1 cellular context compared by ENCODE assay signal in the genomic region with DNA sequence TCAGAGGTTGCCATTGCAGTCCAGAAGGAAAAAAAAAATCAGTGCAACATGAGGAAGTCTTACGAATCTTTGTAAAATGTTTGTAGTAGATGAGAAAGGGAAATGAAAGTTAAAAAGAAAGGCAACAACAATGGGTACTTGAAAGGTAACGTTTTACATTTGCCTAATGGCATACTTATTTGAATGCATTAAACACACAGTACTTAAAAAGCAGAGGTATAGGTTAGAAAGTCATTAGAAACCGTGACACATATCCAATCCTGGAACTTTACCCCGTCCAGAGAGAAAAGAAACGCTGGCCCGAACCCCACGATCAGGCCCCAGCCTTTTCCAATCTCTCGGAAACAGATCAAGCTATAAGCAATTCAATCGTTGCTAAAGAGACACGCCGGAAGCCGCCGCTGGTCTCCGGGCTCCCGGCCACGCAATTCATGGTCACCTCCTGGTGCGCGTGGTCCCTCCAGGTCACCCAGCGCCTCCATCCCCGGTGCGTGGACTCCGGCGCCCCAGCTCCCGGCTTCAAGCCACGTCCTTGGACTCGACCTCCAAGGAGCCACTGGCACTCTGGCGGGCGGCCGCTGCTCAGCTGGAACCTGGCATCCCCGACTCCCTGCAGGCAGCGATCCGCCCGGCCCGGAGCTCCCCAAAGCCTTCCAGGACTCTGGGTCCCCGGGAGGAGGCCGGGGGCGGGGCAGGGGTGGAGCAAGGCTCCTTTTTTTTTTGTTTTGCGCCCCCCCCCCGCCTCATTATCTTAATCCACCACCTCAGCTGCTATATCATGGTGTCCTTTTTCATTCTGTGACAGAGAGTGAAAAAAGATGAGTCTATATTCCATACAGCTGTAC.
TF ChIP-seq lines count a peak whose summit lies in the region.

SLC18B1 (minus strand) TSS at position 663 of the 845 bp plus-strand sequence; CDS start at position 482, 181 bp downstream.

TF ChIP-seq in HepG2, 621 proteins besides CTCF, POLR2A, EP300 and RAD21 (continued from another document and continues in another):
- TF ChIP-seq SP1 (IDR thresholded peaks at IDR 0.05), result no peak
- no peak for TF ChIP-seq SP1 (CRISPR knock-in tag; IDR thresholded peaks at IDR 0.05)
- TF ChIP-seq HMG20A (CRISPR knock-in tag; IDR thresholded peaks at IDR 0.05; ENCODE audit: borderline replicate concordance), result 0 out of 2 replicates have a peak, but pooled peaks have one; percentile 11
- no peak for TF ChIP-seq KDM1A (CRISPR knock-in tag; IDR thresholded peaks at IDR 0.05)
- no peak for TF ChIP-seq ZNF878 (CRISPR knock-in tag; IDR thresholded peaks at IDR 0.05)
- TF ChIP-seq, protein P1, sequence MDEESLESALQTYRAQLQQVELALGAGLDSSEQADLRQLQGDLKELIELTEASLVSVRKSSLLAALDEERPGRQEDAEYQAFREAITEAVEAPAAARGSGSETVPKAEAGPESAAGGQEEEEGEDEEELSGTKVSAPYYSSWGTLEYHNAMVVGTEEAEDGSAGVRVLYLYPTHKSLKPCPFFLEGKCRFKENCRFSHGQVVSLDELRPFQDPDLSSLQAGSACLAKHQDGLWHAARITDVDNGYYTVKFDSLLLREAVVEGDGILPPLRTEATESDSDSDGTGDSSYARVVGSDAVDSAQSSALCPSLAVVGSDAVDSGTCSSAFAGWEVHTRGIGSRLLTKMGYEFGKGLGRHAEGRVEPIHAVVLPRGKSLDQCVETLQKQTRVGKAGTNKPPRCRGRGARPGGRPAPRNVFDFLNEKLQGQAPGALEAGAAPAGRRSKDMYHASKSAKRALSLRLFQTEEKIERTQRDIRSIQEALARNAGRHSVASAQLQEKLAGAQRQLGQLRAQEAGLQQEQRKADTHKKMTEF (CRISPR knock-in tag; IDR thresholded peaks at IDR 0.05), result peak; percentile 72; the same call in 1 of the 2 replicates
- TF ChIP-seq BORCS8-MEF2B (CRISPR knock-in tag; IDR thresholded peaks at IDR 0.05), result peak; percentile 54; the same call in 1 of the 2 replicates
- no peak for TF ChIP-seq ZBTB3 (CRISPR knock-in tag; IDR thresholded peaks at IDR 0.05; ENCODE audit: borderline replicate concordance, low read depth)
- TF ChIP-seq XRCC5 (optimal IDR thresholded peaks at IDR 0.05; ENCODE audit: low read length), result no peak
- TF ChIP-seq THAP7 (CRISPR knock-in tag; IDR thresholded peaks at IDR 0.05), result no peak
- no peak for TF ChIP-seq KLF13 (CRISPR knock-in tag; IDR thresholded peaks at IDR 0.05)
- no peak for TF ChIP-seq ZNF75D (CRISPR knock-in tag; IDR thresholded peaks at IDR 0.05; ENCODE audit: borderline replicate concordance)
- no peak for TF ChIP-seq PPARG (CRISPR knock-in tag; conservative IDR thresholded peaks at IDR 0.05)
- TF ChIP-seq ZNF556 (CRISPR knock-in tag; IDR thresholded peaks at IDR 0.05; ENCODE audit: borderline replicate concordance), result no peak
- no peak; the same call in 1 of the 2 replicates for TF ChIP-seq ZNF580 (CRISPR knock-in tag; IDR thresholded peaks at IDR 0.05; ENCODE audit: borderline replicate concordance, low read depth)
- peak; percentile 67 for TF ChIP-seq ASH2L (IDR thresholded peaks at IDR 0.05; ENCODE audit: insufficient read length, low read depth, low read length)
- peak; percentile 77; the same call in 1 of the 2 replicates for TF ChIP-seq SMAD9 (CRISPR knock-in tag; IDR thresholded peaks at IDR 0.05)
- TF ChIP-seq ARID2 (CRISPR knock-in tag; IDR thresholded peaks at IDR 0.05; ENCODE audit: borderline replicate concordance), result peak; percentile 89; the same call in 1 of the 2 replicates
- no peak for TF ChIP-seq TOE1 (CRISPR knock-in tag; IDR thresholded peaks at IDR 0.05)
- TF ChIP-seq ZFP41 (CRISPR knock-in tag; IDR thresholded peaks at IDR 0.05; ENCODE audit: borderline replicate concordance), result no peak
- TF ChIP-seq, protein P2, sequence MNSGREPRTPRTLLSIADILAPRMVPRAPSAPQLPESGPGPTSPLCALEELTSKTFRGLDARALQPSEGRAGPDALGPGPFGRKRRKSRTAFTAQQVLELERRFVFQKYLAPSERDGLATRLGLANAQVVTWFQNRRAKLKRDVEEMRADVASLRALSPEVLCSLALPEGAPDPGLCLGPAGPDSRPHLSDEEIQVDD (CRISPR knock-in tag; IDR thresholded peaks at IDR 0.05; ENCODE audit: borderline replicate concordance), result no peak
- no peak for TF ChIP-seq POLR2AphosphoS2 (IDR thresholded peaks at IDR 0.05; ENCODE audit: low read depth, low read length)
- TF ChIP-seq ZNF251 (CRISPR knock-in tag; IDR thresholded peaks at IDR 0.05), result no peak
- TF ChIP-seq ZFP62 (CRISPR knock-in tag; IDR thresholded peaks at IDR 0.05), result no peak
- no peak for TF ChIP-seq CAMTA2 (CRISPR knock-in tag; IDR thresholded peaks at IDR 0.05; ENCODE audit: borderline replicate concordance)
- TF ChIP-seq TBX3 (IDR thresholded peaks at IDR 0.05; ENCODE audit: borderline replicate concordance), result no peak
- TF ChIP-seq THYN1 (CRISPR knock-in tag; IDR thresholded peaks at IDR 0.05; ENCODE audit: borderline replicate concordance, low read depth), result no peak
- 0 out of 2 replicates have a peak, but pooled peaks have one; percentile 43 for TF ChIP-seq ZNF772 (CRISPR knock-in tag; IDR thresholded peaks at IDR 0.05)
- no peak for TF ChIP-seq ZNF281 (CRISPR knock-in tag; IDR thresholded peaks at IDR 0.05; ENCODE audit: borderline replicate concordance)
- TF ChIP-seq MBD4 (IDR thresholded peaks at IDR 0.05; ENCODE audit: borderline replicate concordance, low read length), result no peak
- TF ChIP-seq, protein P3, sequence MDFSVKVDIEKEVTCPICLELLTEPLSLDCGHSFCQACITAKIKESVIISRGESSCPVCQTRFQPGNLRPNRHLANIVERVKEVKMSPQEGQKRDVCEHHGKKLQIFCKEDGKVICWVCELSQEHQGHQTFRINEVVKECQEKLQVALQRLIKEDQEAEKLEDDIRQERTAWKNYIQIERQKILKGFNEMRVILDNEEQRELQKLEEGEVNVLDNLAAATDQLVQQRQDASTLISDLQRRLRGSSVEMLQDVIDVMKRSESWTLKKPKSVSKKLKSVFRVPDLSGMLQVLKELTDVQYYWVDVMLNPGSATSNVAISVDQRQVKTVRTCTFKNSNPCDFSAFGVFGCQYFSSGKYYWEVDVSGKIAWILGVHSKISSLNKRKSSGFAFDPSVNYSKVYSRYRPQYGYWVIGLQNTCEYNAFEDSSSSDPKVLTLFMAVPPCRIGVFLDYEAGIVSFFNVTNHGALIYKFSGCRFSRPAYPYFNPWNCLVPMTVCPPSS (IDR thresholded peaks at IDR 0.05), result no peak
- peak; percentile 54; the same call in 1 of the 2 replicates for TF ChIP-seq SIN3A (IDR thresholded peaks at IDR 0.05; ENCODE audit: borderline replicate concordance, low read depth, low read length)
- no peak for TF ChIP-seq TCF7 (IDR thresholded peaks at IDR 0.05; ENCODE audit: low read depth)
- TF ChIP-seq ZNF124 (CRISPR knock-in tag; IDR thresholded peaks at IDR 0.05), result peak; percentile 61; the same call in 1 of the 2 replicates
- TF ChIP-seq, protein P4, sequence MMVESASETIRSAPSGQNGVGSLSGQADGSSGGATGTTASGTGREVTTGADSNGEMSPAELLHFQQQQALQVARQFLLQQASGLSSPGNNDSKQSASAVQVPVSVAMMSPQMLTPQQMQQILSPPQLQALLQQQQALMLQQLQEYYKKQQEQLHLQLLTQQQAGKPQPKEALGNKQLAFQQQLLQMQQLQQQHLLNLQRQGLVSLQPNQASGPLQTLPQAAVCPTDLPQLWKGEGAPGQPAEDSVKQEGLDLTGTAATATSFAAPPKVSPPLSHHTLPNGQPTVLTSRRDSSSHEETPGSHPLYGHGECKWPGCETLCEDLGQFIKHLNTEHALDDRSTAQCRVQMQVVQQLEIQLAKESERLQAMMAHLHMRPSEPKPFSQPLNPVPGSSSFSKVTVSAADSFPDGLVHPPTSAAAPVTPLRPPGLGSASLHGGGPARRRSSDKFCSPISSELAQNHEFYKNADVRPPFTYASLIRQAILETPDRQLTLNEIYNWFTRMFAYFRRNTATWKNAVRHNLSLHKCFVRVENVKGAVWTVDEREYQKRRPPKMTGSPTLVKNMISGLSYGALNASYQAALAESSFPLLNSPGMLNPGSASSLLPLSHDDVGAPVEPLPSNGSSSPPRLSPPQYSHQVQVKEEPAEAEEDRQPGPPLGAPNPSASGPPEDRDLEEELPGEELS (CRISPR knock-in tag; IDR thresholded peaks at IDR 0.05), result no peak
- no peak for TF ChIP-seq ERF (CRISPR knock-in tag; IDR thresholded peaks at IDR 0.05)
- TF ChIP-seq SPEN (CRISPR knock-in tag; IDR thresholded peaks at IDR 0.05; ENCODE audit: low read depth), result peak; percentile 69; the same call in 1 of the 2 replicates
- peak; percentile 67; the same call in 1 of the 2 replicates for TF ChIP-seq ZNF768 (CRISPR knock-in tag; IDR thresholded peaks at IDR 0.05)
- TF ChIP-seq ZNF33A (CRISPR knock-in tag; IDR thresholded peaks at IDR 0.05; ENCODE audit: borderline replicate concordance), result no peak
- no peak for TF ChIP-seq NFAT5 (CRISPR knock-in tag; IDR thresholded peaks at IDR 0.05)
- TF ChIP-seq ZNF597 (CRISPR knock-in tag; IDR thresholded peaks at IDR 0.05), result no peak
- TF ChIP-seq MAFK (conservative IDR thresholded peaks at IDR 0.05 in 1 of 2, IDR thresholded peaks at IDR 0.05 in 1 of 2; ENCODE audit: low read length in 2 of 2), result no peak
